In the genomic region with DNA sequence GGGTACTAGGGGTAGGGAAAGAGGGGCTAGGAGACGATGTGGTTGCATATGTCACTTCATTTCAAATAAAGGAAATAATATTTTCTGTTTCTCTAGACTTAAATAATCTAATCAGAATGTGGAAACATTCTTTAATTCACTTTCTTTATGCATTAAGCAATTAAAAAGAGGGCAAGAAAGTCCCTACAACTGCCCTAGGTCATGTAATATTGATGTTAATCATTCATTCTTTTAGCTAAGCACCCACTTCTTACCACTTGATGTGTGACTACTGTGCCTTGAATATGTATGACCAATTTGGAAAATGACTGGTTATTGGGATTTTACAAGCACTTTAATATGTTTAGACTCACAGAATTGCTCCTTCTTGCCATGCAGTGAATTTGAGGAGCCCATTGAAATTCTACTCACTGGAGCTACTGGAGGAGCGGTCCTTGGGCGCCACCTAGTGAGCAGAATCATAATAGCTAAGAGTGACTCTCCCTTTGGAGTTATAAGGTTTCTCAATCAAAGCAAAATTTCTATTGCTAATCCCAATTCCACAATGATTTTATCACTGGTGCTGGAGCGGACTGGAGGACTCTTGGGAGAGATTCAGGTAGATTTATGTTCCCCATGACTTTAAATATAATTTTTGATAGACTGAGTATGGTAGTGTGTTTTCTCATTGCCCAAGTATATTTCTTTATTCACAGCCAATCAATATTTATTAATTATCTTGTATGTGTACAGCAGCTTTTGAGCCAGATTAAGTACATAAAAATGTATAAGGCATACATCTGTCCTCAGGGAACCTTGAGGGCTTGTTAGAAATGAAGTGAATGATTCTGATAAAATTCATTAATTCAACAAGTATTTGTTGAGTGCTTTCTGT, we compare ENCODE assay signal across 8 cellular contexts.
DNase-seq lines count a peak whose midpoint lies in the region; ATAC-seq and TF ChIP-seq lines count a peak whose summit lies in the region.

No MANE protein-coding gene starts in this region.

- no peak overlapping the region for H3K27ac Mint-ChIP-seq in T-helper 2 cell treated with Interferon-gamma antibody and Interleukin-4, amounts not matched to agents 5 μg/mL and 100 μg/mL, for 36 hours

- H3K4me1 ChIP-seq in ascending aorta: no peaks in the 10 kb centered on the region

- DNase-seq in DMS 273 (lab: John Stamatoyannopoulos, UW; ENCODE audit: unreplicated experiment) (peak; percentile 83), DMS 273 treated with DMSO at 0.1 percent for 48 hours (lab: John Stamatoyannopoulos, UW) (no peak), NCI-H1105 (lab: John Stamatoyannopoulos, UW) (peak; percentile 32), ascending aorta (ENCODE audit: low spot score in 2 of 2) (peak in 1 of 2 donors; percentile 71), hypothalamus (lab: John Stamatoyannopoulos, UW) (peak in 45 of 51 donors; percentile 1 to 82 (median 30)), smooth muscle cell of the brain vasculature (ENCODE audit: low read depth, low spot score) (peak; percentile 28)
- DNase-seq in T-helper 2 cell treated with Interferon-gamma antibody and Interleukin-4, amounts not matched to agents 5 μg/mL and 100 μg/mL, for 36 hours (ENCODE audit: low spot score): peak; percentile 40

- H3K9me3 Mint-ChIP-seq in T-helper 2 cell treated with Interferon-gamma antibody and Interleukin-4, amounts not matched to agents 5 μg/mL and 100 μg/mL, for 36 hours: no peaks in the 10 kb centered on the region

- no peak overlapping the region for H3K4me3 ChIP-seq in ascending aorta

- no peaks in the 10 kb centered on the region for H3K36me3 ChIP-seq in ascending aorta

- peak; percentile 97 for ATAC-seq in HG02678 (IDR thresholded peaks at IDR 0.05; ENCODE audit: unreplicated experiment)

- H3K9me3 ChIP-seq in ascending aorta: no peaks in the 10 kb centered on the region

- H3K27me3 Mint-ChIP-seq in T-helper 2 cell treated with Interferon-gamma antibody and Interleukin-4, amounts not matched to agents 5 μg/mL and 100 μg/mL, for 36 hours (ENCODE audit: low read depth): peaks cover 7% of the 10 kb centered on the region

- intact Hi-C loops in ascending aorta (cut with DNase I): loop anchor here (2.0 to 10.0 kb wide), 2 partner anchors 345 to 641 kb away; no protein-coding TSS in a partner anchor

- no peak overlapping the region for H3K27ac ChIP-seq in ascending aorta

- H3K36me3 Mint-ChIP-seq in T-helper 2 cell treated with Interferon-gamma antibody and Interleukin-4, amounts not matched to agents 5 μg/mL and 100 μg/mL, for 36 hours (ENCODE audit: low read depth): no peaks in the 10 kb centered on the region

- peak; percentile 47 to 81 (median 80) for TF ChIP-seq CTCF in ascending aorta (IDR thresholded peaks at IDR 0.05)

- H3K4me1 Mint-ChIP-seq in T-helper 2 cell treated with Interferon-gamma antibody and Interleukin-4, amounts not matched to agents 5 μg/mL and 100 μg/mL, for 36 hours (ENCODE audit: low read depth): no peaks in the 10 kb centered on the region

- no peaks in the 10 kb centered on the region for H3K27me3 ChIP-seq in ascending aorta

- H3K4me3 Mint-ChIP-seq in T-helper 2 cell treated with Interferon-gamma antibody and Interleukin-4, amounts not matched to agents 5 μg/mL and 100 μg/mL, for 36 hours: no peak overlapping the region
